In genomic region chr11:1353383-1354124, GRCh38 we compare ENCODE assay signal across 2 cellular contexts.
A peak's percentile ranks its signal among the peaks of the same experiment; 100 is the strongest.
TF ChIP-seq lines count a peak whose summit lies in the region.

No MANE protein-coding gene starts in this region.

TF ChIP-seq in HepG2, 621 proteins besides CTCF, POLR2A, EP300 and RAD21:
- TF ChIP-seq ZNF430 (CRISPR knock-in tag; IDR thresholded peaks at IDR 0.05), result no peak
- no peak for TF ChIP-seq SNRNP70 (IDR thresholded peaks at IDR 0.05; ENCODE audit: low read depth, low read length)
- no peak for TF ChIP-seq NR2C2 (CRISPR knock-in tag; IDR thresholded peaks at IDR 0.05; ENCODE audit: borderline replicate concordance)
TF ChIP-seq in HepG2: peak in this region for 0.

TF ChIP-seq in K562, 482 proteins besides CTCF, POLR2A, EP300 and RAD21:
- TF ChIP-seq PHF8 (IDR thresholded peaks at IDR 0.05; ENCODE audit: borderline replicate concordance, low read length), result no peak
- 0 out of 4 replicates have a peak, but pooled peaks of 1 of the 2 experiments have one; percentile 20 for TF ChIP-seq UBTF (IDR thresholded peaks at IDR 0.05; ENCODE audit: borderline replicate concordance in 1 of 2, low read depth in 2 of 2, low read length in 2 of 2)
